12 cellular contexts compared by ENCODE assay signal in the genomic region with DNA sequence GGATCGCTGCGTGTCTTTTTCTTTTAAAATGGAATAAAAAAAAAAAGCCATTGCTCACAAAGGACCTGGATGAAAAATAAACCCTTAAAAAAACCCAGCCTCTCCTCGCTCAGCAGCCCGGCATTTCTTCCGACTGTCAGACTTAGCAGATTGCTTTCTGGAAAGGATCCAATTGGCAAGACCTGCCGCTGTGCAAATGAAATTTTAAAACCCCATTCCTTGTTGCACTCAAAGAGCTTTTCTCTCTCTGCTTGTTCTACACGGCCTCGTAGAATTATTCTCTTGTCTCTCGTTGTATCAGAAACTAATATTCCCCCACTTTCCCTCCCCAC.
A peak's percentile ranks its signal among the peaks of the same experiment; 100 is the strongest.
DNase-seq lines count a peak whose midpoint lies in the region; ATAC-seq and TF ChIP-seq lines count a peak whose summit lies in the region.
"Had no signal": no experiment of that assay in that cellular context is flagged by ENCODE, and none has a peak within 500 bp of the region (broad histone marks: within the 10 kb centered on the region; RNA-seq: fewer than 3 reads in every experiment).

No MANE protein-coding gene starts in this region.

- H3K36me3 ChIP-seq in ascending aorta (no peaks in the 10 kb centered on the region), thyroid gland (no peaks in the 10 kb centered on the region), smooth muscle cell (ENCODE audit: low read depth) (no peaks in the 10 kb centered on the region)

- no peaks in the 10 kb centered on the region for H3K4me1 Mint-ChIP-seq in activated naive CD4-positive, alpha-beta T cell treated with anti-CD3 and anti-CD28 coated beads, Interleukin-2, amount 50 U/mL, for 24 hours
- H3K4me1 Mint-ChIP-seq: memory B cell had no signal

- no peak for TF ChIP-seq POLR2A in thyroid gland (IDR thresholded peaks at IDR 0.05)

- H2AFZ ChIP-seq in smooth muscle cell (ENCODE audit: low read depth), result no peak overlapping the region

- no peaks in the 10 kb centered on the region for H3K4me1 ChIP-seq in ascending aorta
- H3K4me1 ChIP-seq in thyroid gland, result peaks cover 0 to 4% of the 10 kb centered on the region in 2 donors
- H3K4me1 ChIP-seq in smooth muscle cell (ENCODE audit: low read depth), result peaks cover 7% of the 10 kb centered on the region

- DNase-seq in activated naive CD4-positive, alpha-beta T cell (lab: John Stamatoyannopoulos, UW), result no peak
- no peak for DNase-seq in ascending aorta (ENCODE audit: low spot score in 2 of 2)
- no peak for DNase-seq in left lobe of liver (ENCODE audit: low spot score)
- DNase-seq in thyroid gland, result peak; percentile 55 to 57
- no peak for DNase-seq in smooth muscle cell (lab: John Stamatoyannopoulos, UW; ENCODE audit: unreplicated experiment)
- DNase-seq: activated effector memory CD4-positive, alpha-beta T cell treated with Interleukin-2 at 50 U/mL for 16 hours; stimulated activated CD4-positive, alpha-beta T cell treated with anti-CD3 and anti-CD28 coated beads, Interleukin-4, amount 100 ng/mL, for 1 hour; T1000 had no signal

- H3K9me3 Mint-ChIP-seq in activated naive CD4-positive, alpha-beta T cell treated with anti-CD3 and anti-CD28 coated beads, Interleukin-2, amount 50 U/mL, for 24 hours, result no peaks in the 10 kb centered on the region
- H3K9me3 Mint-ChIP-seq: memory B cell had no signal

- no peaks in the 10 kb centered on the region for H4K20me1 ChIP-seq in smooth muscle cell (ENCODE audit: low read depth)

- intact Hi-C loops in ascending aorta (cut with DNase I), result loop anchor here (5.0 kb wide), 1 partner anchor 203 kb away; no protein-coding TSS in a partner anchor
- intact Hi-C loops in thyroid gland (cut with DNase I), result no loop called here

- H3K27me3 ChIP-seq in ascending aorta, result no peaks in the 10 kb centered on the region
- H3K27me3 ChIP-seq in thyroid gland, result no peaks in the 10 kb centered on the region
- H3K27me3 ChIP-seq in smooth muscle cell (ENCODE audit: low read depth), result no peaks in the 10 kb centered on the region

- peak overlapping the region; percentile 55 for H3K27ac Mint-ChIP-seq in activated naive CD4-positive, alpha-beta T cell treated with anti-CD3 and anti-CD28 coated beads, Interleukin-2, amount 50 U/mL, for 24 hours
- H3K27ac Mint-ChIP-seq: memory B cell had no signal

- no peaks in the 10 kb centered on the region for H3K36me3 Mint-ChIP-seq in activated naive CD4-positive, alpha-beta T cell treated with anti-CD3 and anti-CD28 coated beads, Interleukin-2, amount 50 U/mL, for 24 hours
- H3K36me3 Mint-ChIP-seq: memory B cell had no signal

- peak overlapping the region in 1 of 2 donors; percentile 60 for H3K27ac ChIP-seq in ascending aorta
- H3K27ac ChIP-seq in thyroid gland, result peak overlapping the region in 2 of 3 donors; percentile 30 to 46
- no peak overlapping the region for H3K27ac ChIP-seq in smooth muscle cell (ENCODE audit: low read depth)

- H3K4me2 ChIP-seq in smooth muscle cell, result no peak overlapping the region

- H3F3A ChIP-seq in smooth muscle cell (ENCODE audit: low read depth), result no peaks in the 10 kb centered on the region

- H3K79me2 ChIP-seq in smooth muscle cell (ENCODE audit: low read depth), result no peaks in the 10 kb centered on the region

- H3K9ac ChIP-seq in smooth muscle cell (ENCODE audit: low read depth), result no peak overlapping the region

- no peak overlapping the region for H3K4me3 Mint-ChIP-seq in activated naive CD4-positive, alpha-beta T cell treated with anti-CD3 and anti-CD28 coated beads, Interleukin-2, amount 50 U/mL, for 24 hours
- H3K4me3 Mint-ChIP-seq: memory B cell had no signal

- H3K9me3 ChIP-seq in ascending aorta (no peaks in the 10 kb centered on the region), thyroid gland (no peaks in the 10 kb centered on the region), smooth muscle cell (replicated peaks; ENCODE audit: low read depth) (no peaks in the 10 kb centered on the region)

- ATAC-seq in left lobe of liver (peak; percentile 72), HG02938 (IDR thresholded peaks at IDR 0.05; ENCODE audit: unreplicated experiment) (no peak), HG03045 (IDR thresholded peaks at IDR 0.05; ENCODE audit: unreplicated experiment) (no peak)

- no peaks in the 10 kb centered on the region for H3K27me3 Mint-ChIP-seq in activated naive CD4-positive, alpha-beta T cell treated with anti-CD3 and anti-CD28 coated beads, Interleukin-2, amount 50 U/mL, for 24 hours

- 7 to 15% methylated on average over 9 of the region's 9 CpGs for WGBS in thyroid gland, 2 donors
- WGBS in smooth muscle cell (ENCODE audit: low lambda C conversion rate), result 57% methylated on average over 9 of the region's 9 CpGs

- TF ChIP-seq CTCF in ascending aorta (IDR thresholded peaks at IDR 0.05), result no peak
- no peak for TF ChIP-seq CTCF in thyroid gland (IDR thresholded peaks at IDR 0.05)
- TF ChIP-seq CTCF in smooth muscle cell (IDR thresholded peaks at IDR 0.05; ENCODE audit: borderline replicate concordance, insufficient read depth, poor library complexity, severe bottlenecking), result no peak

- H3K4me3 ChIP-seq in ascending aorta (peak overlapping the region; percentile 2 to 54), thyroid gland (replicated peaks in 1 of 3) (no peak overlapping the region), smooth muscle cell (no peak overlapping the region)

Comparison
In these comparisons a context has a peak if more than half of its experiments do, and no peak if none do; other contexts are left out.
1. DNase-seq: peak in thyroid gland (2 of 2); none in activated naive CD4-positive, alpha-beta T cell (0 of 4), ascending aorta (0 of 2), left lobe of liver (single experiment) and smooth muscle cell (single experiment).
2. H3K4me3 ChIP-seq: peak in ascending aorta (2 of 2); none in thyroid gland (0 of 3) and smooth muscle cell (single experiment).